ENCODE assay signal across 11 cellular contexts in the genomic region with DNA sequence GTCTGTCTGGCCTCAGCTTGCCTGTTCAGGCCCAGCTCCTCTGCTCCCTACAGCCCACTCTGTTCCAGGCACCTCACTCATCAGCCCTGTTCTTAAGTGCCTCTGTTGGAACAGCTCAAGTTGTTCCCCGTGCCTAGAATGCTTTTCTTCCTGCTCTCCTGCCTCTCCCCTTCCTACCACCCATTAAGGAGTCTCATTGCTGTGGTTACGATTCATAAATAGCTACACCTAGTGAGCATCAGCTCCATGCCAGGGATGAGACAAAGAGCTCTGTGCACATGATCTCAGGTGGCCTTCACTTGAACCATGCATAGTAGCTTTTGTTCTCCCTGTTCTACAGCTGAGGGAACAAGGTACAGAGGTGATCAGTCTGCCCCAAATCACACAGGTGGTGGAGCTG. TPM values are rescaled to one million over a fixed set of nuclear protein-coding genes. Genes with fewer than 3 reads are reported as not detected.
DNase-seq lines count a peak whose midpoint lies in the region; TF ChIP-seq lines count a peak whose summit lies in the region.
"Had no signal": no experiment of that assay in that cellular context is flagged by ENCODE, and none has a peak within 500 bp of the region (broad histone marks: within the 10 kb centered on the region; RNA-seq: fewer than 3 reads in every experiment).

No MANE protein-coding gene starts in this region.

- no peak overlapping the region for H3K27ac Mint-ChIP-seq in osteocyte (ENCODE audit: unreplicated experiment)

- TF ChIP-seq CTCF in osteocyte (IDR thresholded peaks at IDR 0.05), result no peak

- H3K27ac ChIP-seq in caudate nucleus (ENCODE audit: low read depth, low read length), result peak overlapping the region; percentile 13

- peak; percentile 26 for DNase-seq in activated CD4-positive, CD25-positive, alpha-beta regulatory T cell treated with anti-CD3 and anti-CD28 coated beads, Interleukin-2, amount 50 U/mL, for 72 hours
- DNase-seq in activated CD4-positive, CD25-positive, alpha-beta regulatory T cell (lab: John Stamatoyannopoulos, UW), result no peak
- DNase-seq in M059J (ENCODE audit: low read depth) (peak; percentile 49), caudate nucleus (lab: John Stamatoyannopoulos, UW) (peak in 1 of 61 donors; percentile 17), osteocyte (ENCODE audit: extremely low spot score, unreplicated experiment) (no peak), SHP77 (lab: John Stamatoyannopoulos, UW) (no peak), RPMI8226 (no peak), HUDEP-2 (lab: John Stamatoyannopoulos, UW; ENCODE audit: unreplicated experiment in 76 of 76) (no peak)
- DNase-seq: stimulated activated CD4-positive, alpha-beta T cell treated with anti-CD3 and anti-CD28 coated beads, Interleukin-15, amount 100 ng/mL, for 24 hours had no signal

- peaks cover 37% of the 10 kb centered on the region for H3K27me3 Mint-ChIP-seq in osteocyte (ENCODE audit: unreplicated experiment)

- H3K36me3 Mint-ChIP-seq in osteocyte (ENCODE audit: unreplicated experiment), result no peaks in the 10 kb centered on the region

- no peaks in the 10 kb centered on the region for H3K9me3 Mint-ChIP-seq in osteocyte (ENCODE audit: unreplicated experiment)

- peaks cover 3% of the 10 kb centered on the region for H3K4me1 Mint-ChIP-seq in osteocyte (ENCODE audit: unreplicated experiment)

- H3K4me3 Mint-ChIP-seq in osteocyte (ENCODE audit: unreplicated experiment), result peak overlapping the region; percentile 5

RNA-seq across cellular contexts. Expression of gene PSD2, which starts 54.3 kb away (rescaled TPM):
- 0.15 TPM in 1 of 2 replicates, not detected in the other for total RNA-seq in M059J (2014; rRNA removed; shearing (Covaris generic))
- total RNA-seq in osteocyte, result 0.57 and 0.62 TPM in 2 replicates
- total RNA-seq: activated CD8-positive, alpha-beta memory T cell treated with anti-CD3 and anti-CD28 coated beads for 36 hours; myocyte had no signal

Comparison
In these comparisons a context has a peak if more than half of its experiments do, and no peak if none do; other contexts are left out.
1. DNase-seq: peak in activated CD4-positive, CD25-positive, alpha-beta regulatory T cell treated with anti-CD3 and anti-CD28 coated beads, Interleukin-2, amount 50 U/mL, for 72 hours (single experiment) and M059J (single experiment); none in activated CD4-positive, CD25-positive, alpha-beta regulatory T cell (0 of 4), osteocyte (single experiment), SHP77 (0 of 2), RPMI8226 (single experiment) and HUDEP-2 (0 of 76).